Comparison of ENCODE assay signal across 21 cellular contexts in genomic region chr12:111769599-111769998, GRCh38. TPM values are rescaled to one million over a fixed set of nuclear protein-coding genes. Genes with fewer than 3 reads are reported as not detected.
"Had no signal": no experiment of that assay in that cellular context is flagged by ENCODE, and none has a peak within 500 bp of the region (broad histone marks: within the 10 kb centered on the region; RNA-seq: fewer than 3 reads in every experiment).

No MANE protein-coding gene starts in this region.

- H3K27ac ChIP-seq: dorsolateral prefrontal cortex, parathyroid adenoma, thoracic aorta had no signal

- H3K9ac ChIP-seq: parathyroid adenoma had no signal

- H3K79me2 ChIP-seq: parathyroid adenoma had no signal

- FAIRE-seq: urothelium cell line had no signal

- H3K36me3 ChIP-seq: prostate gland, thoracic aorta had no signal

- ATAC-seq: left ventricle myocardium superior; naive thymus-derived CD4-positive, alpha-beta T cell; sciatic nerve; stimulated activated memory B cell treated with anti-CD40 and anti-IgM and Interleukin-4, amounts not matched to agents 10 μg/mL and 1 μg/mL and 100 μg/mL, for 72 hours had no signal

- DNase-seq: cortex of kidney; dorsolateral prefrontal cortex; effector CD8-positive, alpha-beta T cell; foreskin melanocyte; hippocampal formation; left ventricle myocardium superior; mammary epithelial cell; naive thymus-derived CD4-positive, alpha-beta T cell; nephron progenitor cell; retina; spleen; stimulated activated CD4-positive, alpha-beta T cell treated with anti-CD3 and anti-CD28 coated beads, Interleukin-15, amount 100 ng/mL, for 24 hours; stimulated activated CD4-positive, alpha-beta T cell treated with anti-CD3 and anti-CD28 coated beads, Interleukin-1b, Interleukin-23, amount 100 ng/mL, for 48 hours; stimulated activated CD4-positive, alpha-beta T cell treated with anti-CD3 and anti-CD28 coated beads, Interleukin-4, amount 100 ng/mL, for 24 hours; substantia nigra had no signal

- H3K4me1 ChIP-seq: parathyroid adenoma had no signal

- H2AFZ ChIP-seq: parathyroid adenoma had no signal

- H3K4me3 ChIP-seq: prostate gland, thoracic aorta had no signal

- H3K9me3 ChIP-seq: prostate gland, spleen, thoracic aorta had no signal

- H3K27me3 ChIP-seq: dorsolateral prefrontal cortex had no signal

RNA-seq across cellular contexts. Expression of gene ALDH2, which starts 2.9 kb away (rescaled TPM):
- polyA plus RNA-seq: mammary epithelial cell had no signal
